Comparison of ENCODE assay signal across 17 cellular contexts in genomic region chr15:75058127-75058905, GRCh38. TPM values are rescaled to one million over a fixed set of nuclear protein-coding genes. Genes with fewer than 3 reads are reported as not detected.
DNase-seq lines count a peak whose midpoint lies in the region; ATAC-seq, FAIRE-seq and TF ChIP-seq lines count a peak whose summit lies in the region.
"Had no signal": no experiment of that assay in that cellular context is flagged by ENCODE, and none has a peak within 500 bp of the region (broad histone marks: within the 10 kb centered on the region; RNA-seq: fewer than 3 reads in every experiment).

No MANE protein-coding gene starts in this region.

- no peak overlapping the region for H4K8ac ChIP-seq in H9 (replicated peaks; ENCODE audit: insufficient read length, low read depth, low read length)

- no peak overlapping the region for H2AK5ac ChIP-seq in H9 (ENCODE audit: insufficient read length, low read length)

- in situ Hi-C loops in HepG2 (cut with HindIII; ENCODE audit: extremely low pct_ligation_motif_present, low pct_unique_long_range_greater_than_20kb) (no loop called here), gastrocnemius medialis (cut with MboI; ENCODE audit: low sequenced_read_pairs in 4 of 4) (no loop called here)

- H2BK120ac ChIP-seq in H9 (ENCODE audit: low read depth, low read length, poor library complexity, severe bottlenecking): no peak overlapping the region

- no peaks in the 10 kb centered on the region for H3K23me2 ChIP-seq in H9 (ENCODE audit: insufficient read length, low read depth, low read length, poor library complexity, severe bottlenecking)

- no peak for TF ChIP-seq EP300 in HepG2 (IDR thresholded peaks at IDR 0.05; ENCODE audit: low read depth in 2 of 2, low read length in 2 of 2)
- no peak for TF ChIP-seq EP300 in HepG2 (CRISPR knock-in tag; IDR thresholded peaks at IDR 0.05; ENCODE audit: borderline replicate concordance)

- no peak overlapping the region for H4K91ac ChIP-seq in H9 (ENCODE audit: insufficient read length, low read depth, low read length)

- WGBS in H9 (ENCODE audit: extremely low coverage, insufficient read length, low lambda C conversion rate): no CpG with 5 or more reads among the region's 4 CpGs
- WGBS in HepG2 (ENCODE audit: low lambda C conversion rate): 87% methylated on average over 4 of the region's 4 CpGs

- H3K4me2 ChIP-seq in H9 (ENCODE audit: insufficient read depth, insufficient read length, low read length) (no peak overlapping the region), HepG2 (ENCODE audit: low read depth, low read length) (peak overlapping the region; percentile 44)

- H3K4me3 ChIP-seq in Caco-2 (ENCODE audit: low read depth, low read length) (no peak overlapping the region), HepG2 (replicated peaks in 1 of 3; ENCODE audit: insufficient read depth in 1 of 3, low read depth in 2 of 3, low read length in 3 of 3) (no peak overlapping the region), gastrocnemius medialis (no peak overlapping the region)
- H3K4me3 ChIP-seq: tibial artery had no signal

- peaks cover 25% of the 10 kb centered on the region for H3K4me1 Mint-ChIP-seq in Caco-2 (ENCODE audit: low read depth, unreplicated experiment)
- peaks cover 13% of the 10 kb centered on the region in 2 experiments; a peak in 3 of 4 replicates for H3K4me1 Mint-ChIP-seq in H9
- H3K4me1 Mint-ChIP-seq: B cell had no signal

- H3K14ac ChIP-seq in H9 (ENCODE audit: insufficient read depth, low read length): peak overlapping the region; percentile 46; the same call in 1 of the 2 replicates

- CTCF ChIA-PET in Caco-2 (lab: Charles Lee): interaction anchor here (0.7 to 2.0 kb wide), 7 partner anchors 8 to 146 kb away, joined by 3 to 9 read pairs (median 6); partner anchors contain the start of gene C15orf39
- CTCF ChIA-PET in HepG2 (lab: Yijun Ruan, JAX; ENCODE audit: low intra/inter-chr PET ratio, low total read pairs): no interaction called here

- H3K27ac Mint-ChIP-seq in Caco-2 (ENCODE audit: unreplicated experiment) (peak overlapping the region; percentile 87), H9 (no peak overlapping the region; a peak in 1 of 7 replicates)
- H3K27ac Mint-ChIP-seq: B cell had no signal

- H2BK15ac ChIP-seq in H9 (ENCODE audit: low read depth, low read length): no peak overlapping the region

- no peak overlapping the region for H3K18ac ChIP-seq in H9 (ENCODE audit: insufficient read length, low read depth, low read length)

- no peak for FAIRE-seq in HepG2 (lab: Jason Lieb, UNC)
- FAIRE-seq: endometrium, frontal cortex, GM12892, keratinocyte, TTC549 had no signal

- intact Hi-C loops in Caco-2 (cut with micrococcal nuclease; ENCODE audit: unreplicated experiment): loop anchor here (2.0 kb wide), 1 partner anchor 22 kb away; no protein-coding TSS in a partner anchor
- intact Hi-C loops in HepG2 (cut with micrococcal nuclease; ENCODE audit: unreplicated experiment): no loop called here
- intact Hi-C loops in gastrocnemius medialis (cut with DNase I; ENCODE audit: low total_unique reads): no loop called here

- no peaks in the 10 kb centered on the region for H3K79me1 ChIP-seq in H9 (ENCODE audit: insufficient read depth, low read depth, low read length, poor library complexity, severe bottlenecking)

- H4K5ac ChIP-seq in H9 (ENCODE audit: insufficient read length, low read depth, low read length): no peak overlapping the region

- H3K36me3 ChIP-seq in Caco-2 (ENCODE audit: control insufficient read depth, insufficient read depth, low read length) (no peaks in the 10 kb centered on the region), HepG2 (replicated peaks in 1 of 2; ENCODE audit: control insufficient read depth in 1 of 2, insufficient read depth in 2 of 2, low read length in 2 of 2) (no peaks in the 10 kb centered on the region), gastrocnemius medialis (no peaks in the 10 kb centered on the region)
- H3K36me3 ChIP-seq: tibial artery had no signal

- TF ChIP-seq RAD21 in HepG2 (CRISPR knock-in tag; IDR thresholded peaks at IDR 0.05): no peak

- H4K20me1 ChIP-seq in H9 (ENCODE audit: control insufficient read depth, insufficient read depth, insufficient read length): no peaks in the 10 kb centered on the region
- H4K20me1 ChIP-seq in HepG2 (ENCODE audit: insufficient read depth, low read length): no peaks in the 10 kb centered on the region

- TF ChIP-seq CTCF in Caco-2 (IDR thresholded peaks at IDR 0.05; ENCODE audit: insufficient read depth in 1 of 2, low read depth in 1 of 2, low read length in 1 of 2, severe bottlenecking in 1 of 2, unreplicated experiment in 1 of 2) (no peak), H9 (conservative IDR thresholded peaks at IDR 0.05) (no peak), HepG2 (CRISPR knock-in tag; IDR thresholded peaks at IDR 0.05) (no peak), gastrocnemius medialis (IDR thresholded peaks at IDR 0.05 in 4 of 5, conservative IDR thresholded peaks at IDR 0.05 in 1 of 5) (no peak)

- TSS peak; percentile 64 for BruUV-seq in Caco-2 (replicated peaks; lab: Mats Ljungman, UMichigan)
- no TSS peak for BruUV-seq in HepG2 (replicated peaks; lab: Mats Ljungman, UMichigan)

- H3T11ph ChIP-seq in H9 (ENCODE audit: low read length): no peak overlapping the region

- H3K9me3 ChIP-seq in Caco-2: no peaks in the 10 kb centered on the region
- H3K9me3 ChIP-seq in H9 (ENCODE audit: control insufficient read depth, low read depth, low read length): no peaks in the 10 kb centered on the region
- no peaks in the 10 kb centered on the region for H3K9me3 ChIP-seq in HepG2 (ENCODE audit: low read length)
- no peaks in the 10 kb centered on the region for H3K9me3 ChIP-seq in gastrocnemius medialis
- H3K9me3 ChIP-seq: tibial artery had no signal

- H3K36me3 Mint-ChIP-seq in Caco-2 (ENCODE audit: insufficient read depth, unreplicated experiment): peaks cover 7% of the 10 kb centered on the region
- peaks cover 0 to 2% (median 0%) of the 10 kb centered on the region in 3 experiments; a peak in 2 of 7 replicates for H3K36me3 Mint-ChIP-seq in H9 (ENCODE audit: insufficient read depth in 1 of 3, low read depth in 3 of 3)

- H3K4me3 Mint-ChIP-seq in Caco-2 (ENCODE audit: unreplicated experiment) (peak overlapping the region; percentile 5), H9 (no peak overlapping the region)
- H3K4me3 Mint-ChIP-seq: B cell had no signal

- H3K27me3 Mint-ChIP-seq in Caco-2 (ENCODE audit: insufficient read depth, unreplicated experiment): no peaks in the 10 kb centered on the region
- H3K27me3 Mint-ChIP-seq in H9 (ENCODE audit: low read depth): no peaks in the 10 kb centered on the region; the same call in 1 of the 2 replicates
- H3K27me3 Mint-ChIP-seq: B cell had no signal

- H3K4ac ChIP-seq in H9 (ENCODE audit: low read depth, low read length): no peak overlapping the region

- TF ChIP-seq POLR2A in HepG2 (IDR thresholded peaks at IDR 0.05; ENCODE audit: insufficient read depth in 1 of 2, low read depth in 2 of 2, low read length in 2 of 2) (no peak), gastrocnemius medialis (IDR thresholded peaks at IDR 0.05) (no peak)

- DNase-seq in Caco-2 (peak; percentile 83 to 89), H9 (no peak), SW480 (ENCODE audit: low spot score) (peak; percentile 34), HepG2 (ENCODE audit: low spot score) (peak; percentile 61), C1 segment of cervical spinal cord (lab: John Stamatoyannopoulos, UW) (no peak), gastrocnemius medialis (no peak)
- DNase-seq: activated naive CD4-positive, alpha-beta T cell treated with anti-CD3 and anti-CD28 coated beads, Interleukin-2, amount 50 U/mL, for 16 hours; NCI-H2029; NCI-H748 treated with DMSO at 0.1 percent for 48 hours; tibial artery had no signal

- H3K9me3 Mint-ChIP-seq in Caco-2 (ENCODE audit: unreplicated experiment) (no peaks in the 10 kb centered on the region), H9 (no peaks in the 10 kb centered on the region)

- no peaks in the 10 kb centered on the region for H3K79me2 ChIP-seq in H9 (ENCODE audit: insufficient read depth, low read length)
- no peaks in the 10 kb centered on the region for H3K79me2 ChIP-seq in HepG2 (ENCODE audit: insufficient read depth, low read length)

- no peak overlapping the region for H3K56ac ChIP-seq in H9 (ENCODE audit: insufficient read length, low read depth, low read length)

- ATAC-seq in HepG2 (peak; percentile 20; the same call in 1 of the 3 replicates), gastrocnemius medialis (no peak), HG03135 (IDR thresholded peaks at IDR 0.05; ENCODE audit: unreplicated experiment) (no peak)

- H3K4me1 ChIP-seq in Caco-2 (peaks cover 49% of the 10 kb centered on the region), H9 (ENCODE audit: insufficient read depth, low read length) (no peaks in the 10 kb centered on the region), HepG2 (ENCODE audit: insufficient read depth, low read length) (peaks cover 74% of the 10 kb centered on the region), gastrocnemius medialis (no peaks in the 10 kb centered on the region)

- no peak overlapping the region for H2BK12ac ChIP-seq in H9 (ENCODE audit: insufficient read length, low read depth, low read length)

- H3K9ac ChIP-seq in H9 (ENCODE audit: extremely low read depth, insufficient read length, low read length) (no peak overlapping the region), HepG2 (ENCODE audit: insufficient read depth, low read depth, low read length) (no peak overlapping the region; the same call in 1 of the 2 replicates)

- no peak overlapping the region for H2BK5ac ChIP-seq in H9 (ENCODE audit: insufficient read length, low read length)

- H3K23ac ChIP-seq in H9 (ENCODE audit: insufficient read length, low read depth, low read length): no peak overlapping the region

- no peak overlapping the region for H3K27ac ChIP-seq in H9 (ENCODE audit: insufficient read length, low read depth, low read length)
- H3K27ac ChIP-seq in HepG2 (ENCODE audit: extremely low read length, insufficient read depth, low read length): peak overlapping the region; percentile 42
- no peak overlapping the region for H3K27ac ChIP-seq in gastrocnemius medialis
- H3K27ac ChIP-seq: tibial artery had no signal

- H2BK20ac ChIP-seq in H9 (ENCODE audit: low read depth, low read length, poor library complexity, severe bottlenecking): no peak overlapping the region

- POLR2A ChIA-PET in Caco-2 (lab: Charles Lee): interaction anchor here (0.6 to 1.9 kb wide), 5 partner anchors 8 to 628 kb away, joined by 4 to 11 read pairs (median 7); partner anchors contain the start of gene C15orf39
- POLR2A ChIA-PET in HepG2 (lab: Yijun Ruan, JAX): interaction anchor here (0.9 to 2.3 kb wide), 3 partner anchors 15 to 141 kb away, joined by 4 to 19 read pairs (median 5); no protein-coding TSS in a partner anchor

- no peak overlapping the region for H2AFZ ChIP-seq in H9 (ENCODE audit: low read length)
- H2AFZ ChIP-seq in HepG2 (ENCODE audit: low read length): no peak overlapping the region

- H3K27me3 ChIP-seq in Caco-2 (replicated peaks; ENCODE audit: control insufficient read depth, insufficient read depth, low read length): no peaks in the 10 kb centered on the region
- no peaks in the 10 kb centered on the region for H3K27me3 ChIP-seq in H9 (ENCODE audit: insufficient read depth, low read length)
- no peaks in the 10 kb centered on the region for H3K27me3 ChIP-seq in HepG2 (ENCODE audit: control insufficient read depth in 1 of 2, insufficient read depth in 2 of 2, low read length in 2 of 2)
- H3K27me3 ChIP-seq in gastrocnemius medialis: no peaks in the 10 kb centered on the region
- H3K27me3 ChIP-seq: tibial artery had no signal

RNA-seq across cellular contexts. Expression of gene PPCDC, which starts 34.9 kb away (rescaled TPM):
- 14.7 and 18.1 TPM in 2 replicates for total RNA-seq in Caco-2 (2022)
- 17.6 and 22.7 TPM in 2 replicates for total RNA-seq in H9 (2021)
- 9.9 and 12.3 TPM in 2 replicates for total RNA-seq in HepG2 (2016; rRNA removed; fragmentation: Illumina TruSeq; extraction: Trizol)
- total RNA-seq in HepG2 (2016; cell fraction: cytosol; rRNA removed; fragmentation: Illumina TruSeq; extraction: Trizol; ENCODE audit: low read depth): 4.1 and 6.1 TPM in 2 replicates
- total RNA-seq in HepG2 (2016; cell fraction: insoluble cytoplasmic fraction; rRNA removed; fragmentation: Illumina TruSeq; extraction: Trizol): 12.0 and 13.0 TPM in 2 replicates
- 8.6 and 11.2 TPM in 2 replicates for total RNA-seq in HepG2 (2016; cell fraction: membrane; rRNA removed; fragmentation: Illumina TruSeq; extraction: Trizol)
- total RNA-seq in HepG2 (2016; cell fraction: nucleus; rRNA removed; fragmentation: Illumina TruSeq; extraction: Trizol): 11.2 and 14.5 TPM in 2 replicates
- polyA plus RNA-seq in HepG2 (2011; rRNA removed): 12.8 and 13.9 TPM in 2 replicates
- polyA plus RNA-seq in HepG2 (2011; cell fraction: cytosol; rRNA removed): 12.1 and 15.8 TPM in 2 replicates
- 21.1 and 24.9 TPM in 2 replicates for polyA plus RNA-seq in HepG2 (2011; cell fraction: nucleus; rRNA removed)
- polyA plus RNA-seq in HepG2 (2012): 5.4 and 7.5 TPM in 2 replicates
- polyA plus RNA-seq in HepG2 (2016; cell fraction: cytosol; fragmentation: Illumina TruSeq; extraction: Trizol; ENCODE audit: low read depth): 5.6 and 6.3 TPM in 2 replicates
- 12.3 and 13.4 TPM in 2 replicates for polyA plus RNA-seq in HepG2 (2016; cell fraction: insoluble cytoplasmic fraction; fragmentation: Illumina TruSeq; extraction: Trizol; ENCODE audit: low read depth)
- 6.8 and 8.5 TPM in 2 replicates for polyA plus RNA-seq in HepG2 (2016; cell fraction: membrane; fragmentation: Illumina TruSeq; extraction: Trizol; ENCODE audit: low read depth)
- polyA plus RNA-seq in HepG2 (2016; cell fraction: nucleus; fragmentation: Illumina TruSeq; extraction: Trizol; ENCODE audit: insufficient read depth, low read depth): 17.5 and 18.7 TPM in 2 replicates
- polyA minus RNA-seq in HepG2 (2011; rRNA and poly(A)+ RNA removed; ENCODE audit: low replicate concordance): 42.6 and 47.0 TPM in 2 replicates
- polyA minus RNA-seq in HepG2 (2011; cell fraction: cytosol; rRNA and poly(A)+ RNA removed): 2.5 and 4.8 TPM in 2 replicates
- 24.3 and 26.1 TPM in 2 replicates for polyA minus RNA-seq in HepG2 (2011; cell fraction: nucleus; rRNA and poly(A)+ RNA removed)
- total RNA-seq in gastrocnemius medialis: 10 to 100 TPM in 2 of 4 donors, 1 to 10 TPM in 2; 5.5 to 20.2 (median 11.9) TPM

Comparison
In these comparisons a context has a peak if more than half of its experiments do, and no peak if none do; other contexts are left out.
1. DNase-seq: peak in Caco-2 (2 of 2), SW480 (single experiment) and HepG2 (single experiment); none in H9 (single experiment), C1 segment of cervical spinal cord (0 of 14) and gastrocnemius medialis (0 of 2).